20 cellular contexts compared by ENCODE assay signal in genomic region chr22:36586852-36587251, GRCh38. TPM values are rescaled to one million over a fixed set of nuclear protein-coding genes. Genes with fewer than 3 reads are reported as not detected.
DNase-seq lines count a peak whose midpoint lies in the region; ATAC-seq, FAIRE-seq and TF ChIP-seq lines count a peak whose summit lies in the region.
"Had no signal": no experiment of that assay in that cellular context is flagged by ENCODE, and none has a peak within 500 bp of the region (broad histone marks: within the 10 kb centered on the region; RNA-seq: fewer than 3 reads in every experiment).

No MANE protein-coding gene starts in this region.

- DNase-seq in HCT116 (ENCODE audit: low read depth, low spot score) (no peak), RWPE1 (ENCODE audit: low spot score) (no peak), glutamatergic neuron (no peak), putamen (ENCODE audit: low spot score) (peak; percentile 42), heart left ventricle (no peak), NCI-H146 treated with DMSO at 0.1 percent for 48 hours (lab: John Stamatoyannopoulos, UW; ENCODE audit: unreplicated experiment) (no peak), RCC 7860 (ENCODE audit: low spot score) (no peak)
- DNase-seq: Caco-2; CD8-positive, alpha-beta T cell; Karpas-422; NCI-H1092 treated with DMSO at 0.1 percent for 48 hours; NCI-H1436; NCI-H187 treated with DMSO at 0.1 percent for 48 hours; NCI-H2107; NCI-H774; SHP77 treated with DMSO at 0.1 percent for 48 hours had no signal

- no peaks in the 10 kb centered on the region for H3K9me3 ChIP-seq in HCT116 (ENCODE audit: control insufficient read depth in 1 of 2, insufficient read depth in 1 of 2, low read depth in 1 of 2, low read length in 2 of 2)
- no peaks in the 10 kb centered on the region for H3K9me3 ChIP-seq in heart left ventricle
- H3K9me3 ChIP-seq: Caco-2 had no signal

- POLR2A ChIA-PET in HCT116 (lab: Charles Lee) (no interaction called here), RWPE1 (lab: Yijun Ruan, JAX; ENCODE audit: low non-redundant PET) (no interaction called here)

- no peak overlapping the region for H3K27ac ChIP-seq in HCT116 (ENCODE audit: low read depth, low read length)
- peak overlapping the region; percentile 72; the same call in 1 of the 2 replicates for H3K27ac ChIP-seq in RWPE1
- no peak overlapping the region for H3K27ac ChIP-seq in heart left ventricle
- H3K27ac ChIP-seq: C4-2B had no signal

- peaks cover 14% of the 10 kb centered on the region for H3K27me3 Mint-ChIP-seq in glutamatergic neuron (ENCODE audit: unreplicated experiment)

- no peak for FAIRE-seq in RCC 7860 (lab: Jason Lieb, UNC)
- FAIRE-seq: G401.6, GM12878 had no signal

- peaks cover 23% of the 10 kb centered on the region for H3K9me3 Mint-ChIP-seq in glutamatergic neuron (ENCODE audit: unreplicated experiment)

- no peaks in the 10 kb centered on the region for H3K79me2 ChIP-seq in HCT116 (ENCODE audit: insufficient read depth, low read length)

- no peaks in the 10 kb centered on the region for H4K20me1 ChIP-seq in HCT116 (ENCODE audit: insufficient read depth)

- H3K4me3 ChIP-seq in HCT116 (replicated peaks in 1 of 2; ENCODE audit: low read depth in 1 of 2, low read length in 2 of 2) (no peak overlapping the region), heart left ventricle (no peak overlapping the region)
- H3K4me3 ChIP-seq: GM12878 had no signal

- H3K4me2 ChIP-seq in HCT116 (ENCODE audit: low read length) = peak overlapping the region; percentile 49

- 48 to 70% (median 52%) methylated on average over 3 of the region's 3 CpGs for WGBS in heart left ventricle, 4 donors

- ATAC-seq in HCT116 (no peak), heart left ventricle (no peak)
- ATAC-seq: CD8-positive, alpha-beta T cell; GM12878 had no signal

- CTCF ChIA-PET in HCT116 (lab: Charles Lee) (no interaction called here), RWPE1 (lab: Yijun Ruan, JAX) (interaction anchor here (0.7 kb wide), 1 partner anchor 301 kb away, joined by 4 read pairs; no protein-coding TSS in a partner anchor)

- H3K4me1 ChIP-seq in HCT116 (ENCODE audit: control insufficient read depth in 1 of 2, insufficient read depth in 2 of 2, low read length in 2 of 2) = peaks cover 9 to 28% of the 10 kb centered on the region in 2 experiments; a peak in 3 of 4 replicates
- H3K4me1 ChIP-seq in heart left ventricle = no peaks in the 10 kb centered on the region
- H3K4me1 ChIP-seq: Caco-2 had no signal

- H3K36me3 Mint-ChIP-seq in glutamatergic neuron (ENCODE audit: unreplicated experiment) = peaks cover 8% of the 10 kb centered on the region
- H3K36me3 Mint-ChIP-seq: CD8-positive, alpha-beta T cell had no signal

- no peak for TF ChIP-seq RAD21 in HCT116 (IDR thresholded peaks at IDR 0.05; ENCODE audit: low read depth)

- H3K4me1 Mint-ChIP-seq in glutamatergic neuron (ENCODE audit: low read depth, unreplicated experiment) = peaks cover 66% of the 10 kb centered on the region
- H3K4me1 Mint-ChIP-seq: B cell had no signal

- TF ChIP-seq CTCF in HCT116 (IDR thresholded peaks at IDR 0.05 in 2 of 3, conservative IDR thresholded peaks at IDR 0.05 in 1 of 3; ENCODE audit: borderline replicate concordance in 1 of 3, insufficient read depth in 1 of 3, low read depth in 2 of 3, low read length in 2 of 3) (no peak), RWPE1 (conservative IDR thresholded peaks at IDR 0.05; ENCODE audit: low read depth) (no peak), glutamatergic neuron (IDR thresholded peaks at IDR 0.05; ENCODE audit: partially characterized antibody, unreplicated experiment) (no peak), heart left ventricle (IDR thresholded peaks at IDR 0.05) (no peak)

- TF ChIP-seq POLR2A in HCT116 (IDR thresholded peaks at IDR 0.05; ENCODE audit: borderline replicate concordance, extremely low read depth, insufficient read depth, insufficient read length) (no peak), heart left ventricle (IDR thresholded peaks at IDR 0.05) (no peak)

- H3K4me3 Mint-ChIP-seq in glutamatergic neuron (ENCODE audit: unreplicated experiment) = peak overlapping the region; percentile 77
- H3K4me3 Mint-ChIP-seq: B cell; CD8-positive, alpha-beta T cell had no signal

- peak overlapping the region; percentile 96 for H3K27ac Mint-ChIP-seq in glutamatergic neuron (ENCODE audit: unreplicated experiment)
- H3K27ac Mint-ChIP-seq: B cell; CD8-positive, alpha-beta T cell had no signal

- no TSS peak for BruUV-seq in HCT116 (replicated peaks; lab: Mats Ljungman, UMichigan)

- H3K9me2 ChIP-seq in HCT116 (ENCODE audit: insufficient read depth) = no peaks in the 10 kb centered on the region

- intact Hi-C loops in HCT116 (cut with micrococcal nuclease) (no loop called here), heart left ventricle (cut with DNase I) (no loop called here)

- peaks cover 4% of the 10 kb centered on the region; the same call in 1 of the 2 replicates for H3K27me3 ChIP-seq in HCT116 (ENCODE audit: insufficient read depth, low read length)
- peaks cover 0 to 53% (median 5%) of the 10 kb centered on the region in 9 donors for H3K27me3 ChIP-seq in heart left ventricle

- no peak overlapping the region for H2AFZ ChIP-seq in HCT116 (ENCODE audit: low read depth, low read length, poor library complexity, severe bottlenecking)

- H3K36me3 ChIP-seq in HCT116 (ENCODE audit: control insufficient read depth in 1 of 2, insufficient read depth in 2 of 2, low read length in 2 of 2) = no peaks in the 10 kb centered on the region
- no peaks in the 10 kb centered on the region for H3K36me3 ChIP-seq in heart left ventricle

- H3K9ac ChIP-seq in HCT116 (ENCODE audit: low read length) = no peak overlapping the region

- RAD21 ChIA-PET in HCT116 (lab: Charles Lee; ENCODE audit: low non-redundant PET in 1 of 2, low total read pairs in 2 of 2, uncharacterized antibody in 2 of 2, unreplicated experiment in 2 of 2) = no interaction called here

TF ChIP-seq in HCT116, 20 proteins besides CTCF, POLR2A, EP300 and RAD21:
- TF ChIP-seq ELF1 (IDR thresholded peaks at IDR 0.05; ENCODE audit: borderline replicate concordance, low read depth) = no peak
- TF ChIP-seq SP1 (IDR thresholded peaks at IDR 0.05; ENCODE audit: low read depth) = no peak
- no peak for TF ChIP-seq ZNF274 (IDR thresholded peaks at IDR 0.05; ENCODE audit: low read depth, low read length)
- TF ChIP-seq EGR1 (IDR thresholded peaks at IDR 0.05; ENCODE audit: low read depth) = no peak
- no peak for TF ChIP-seq CBX3 (IDR thresholded peaks at IDR 0.05; ENCODE audit: low read depth)
- no peak for TF ChIP-seq TCF7L2 (IDR thresholded peaks at IDR 0.05; ENCODE audit: borderline replicate concordance, extremely low read depth, insufficient read depth, insufficient read length)
- no peak for TF ChIP-seq ZBTB33 (IDR thresholded peaks at IDR 0.05; ENCODE audit: extremely low read depth, insufficient replicate concordance, low read length)
- no peak for TF ChIP-seq POLR2AphosphoS5 (IDR thresholded peaks at IDR 0.05; ENCODE audit: low read depth, low read length)

RNA-seq across cellular contexts. Expression of gene EIF3D, which starts 57.9 kb away (rescaled TPM):
- total RNA-seq in HCT116 (2021; ENCODE audit: unreplicated experiment) (306 TPM), glutamatergic neuron (ENCODE audit: unreplicated experiment) (143 TPM), heart left ventricle (100 to 1,000 TPM in 3 of 9 donors, 10 to 100 TPM in 6; 73.6 to 206 (median 89.4) TPM)
- 481 and 557 TPM in 2 replicates for polyA plus RNA-seq in HCT116 (2012)
- polyA plus RNA-seq in heart left ventricle = 100 to 1,000 TPM in 1 of 2 donors, 10 to 100 TPM in 1; 75.7 to 192 TPM
